In genomic region chr6:56292505-56293181, GRCh38 we compare ENCODE assay signal across 7 cellular contexts. TPM values are rescaled to one million over a fixed set of nuclear protein-coding genes. Genes with fewer than 3 reads are reported as not detected.
DNase-seq lines count a peak whose midpoint lies in the region; ATAC-seq and TF ChIP-seq lines count a peak whose summit lies in the region.

No MANE protein-coding gene starts in this region.

- H3K9me3 ChIP-seq in esophagus muscularis mucosa: no peaks in the 10 kb centered on the region

- in situ Hi-C loops in GM13977 (cut with MboI; ENCODE audit: low pct_unique_long_range_greater_than_20kb, low sequenced_read_pairs, unreplicated experiment): loop anchor here (25.0 kb wide), 1 partner anchor 305 kb away; no protein-coding TSS in a partner anchor

- CTCF ChIA-PET in RWPE1 (lab: Yijun Ruan, JAX): interaction anchor here (0.6 to 1.8 kb wide), 11 partner anchors 14 to 1015 kb away, joined by 3 to 22 read pairs (median 3); no protein-coding TSS in a partner anchor
- CTCF ChIA-PET in activated naive CD4-positive, alpha-beta T cell treated with anti-CD3 and anti-CD28 coated beads, Interleukin-2, amount 10 ng/mL, durations not matched to agents 7 days and 5 days (lab: Charles Lee): interaction anchor here (0.8 to 1.2 kb wide), 3 partner anchors 304 to 1016 kb away, joined by 3 to 4 read pairs (median 3); no protein-coding TSS in a partner anchor

- TF ChIP-seq CTCF in GM13977 (IDR thresholded peaks at IDR 0.05; ENCODE audit: extremely low read depth, insufficient read depth, missing control alignments) (peak; percentile 45), RWPE1 (conservative IDR thresholded peaks at IDR 0.05; ENCODE audit: low read depth) (peak; percentile 59), esophagus muscularis mucosa (IDR thresholded peaks at IDR 0.05) (peak; percentile 56 to 68 (median 60)), neural crest cell (conservative IDR thresholded peaks at IDR 0.05) (peak; percentile 87)

- intact Hi-C loops in esophagus muscularis mucosa (cut with DNase I): loop anchor here (1.0 to 10.0 kb wide), 3 partner anchors 312 to 1018 kb away; no protein-coding TSS in a partner anchor

- H3K9me3 Mint-ChIP-seq in neural crest cell: peaks cover 5% of the 10 kb centered on the region
- no peaks in the 10 kb centered on the region for H3K9me3 Mint-ChIP-seq in activated naive CD4-positive, alpha-beta T cell treated with anti-CD3 and anti-CD28 coated beads, Interleukin-2, amount 10 ng/mL, durations not matched to agents 7 days and 5 days

- H3K4me1 Mint-ChIP-seq in neural crest cell: peaks cover 3% of the 10 kb centered on the region
- no peaks in the 10 kb centered on the region for H3K4me1 Mint-ChIP-seq in activated naive CD4-positive, alpha-beta T cell treated with anti-CD3 and anti-CD28 coated beads, Interleukin-2, amount 10 ng/mL, durations not matched to agents 7 days and 5 days

- H3K4me3 ChIP-seq in esophagus muscularis mucosa: no peak overlapping the region

- no peaks in the 10 kb centered on the region for H3K36me3 ChIP-seq in esophagus muscularis mucosa

- peaks cover 5 to 16% (median 11%) of the 10 kb centered on the region in 4 donors for H3K4me1 ChIP-seq in esophagus muscularis mucosa

- H3K36me3 Mint-ChIP-seq in neural crest cell (ENCODE audit: low read depth): no peaks in the 10 kb centered on the region
- no peaks in the 10 kb centered on the region for H3K36me3 Mint-ChIP-seq in activated naive CD4-positive, alpha-beta T cell treated with anti-CD3 and anti-CD28 coated beads, Interleukin-2, amount 10 ng/mL, durations not matched to agents 7 days and 5 days

- POLR2A ChIA-PET in RWPE1 (lab: Yijun Ruan, JAX; ENCODE audit: low non-redundant PET): no interaction called here

- H3K27me3 Mint-ChIP-seq in neural crest cell (ENCODE audit: low read depth): no peaks in the 10 kb centered on the region
- H3K27me3 Mint-ChIP-seq in activated naive CD4-positive, alpha-beta T cell treated with anti-CD3 and anti-CD28 coated beads, Interleukin-2, amount 10 ng/mL, durations not matched to agents 7 days and 5 days: no peaks in the 10 kb centered on the region

- H3K4me3 Mint-ChIP-seq in neural crest cell: no peak overlapping the region
- no peak overlapping the region for H3K4me3 Mint-ChIP-seq in activated naive CD4-positive, alpha-beta T cell treated with anti-CD3 and anti-CD28 coated beads, Interleukin-2, amount 10 ng/mL, durations not matched to agents 7 days and 5 days

- no peak overlapping the region for H3K27ac Mint-ChIP-seq in neural crest cell (ENCODE audit: unreplicated experiment)
- H3K27ac Mint-ChIP-seq in activated naive CD4-positive, alpha-beta T cell treated with anti-CD3 and anti-CD28 coated beads, Interleukin-2, amount 10 ng/mL, durations not matched to agents 7 days and 5 days: no peak overlapping the region

- H3K27ac ChIP-seq in RWPE1 (no peak overlapping the region), esophagus muscularis mucosa (replicated peaks in 1 of 4) (no peak overlapping the region)

- DNase-seq in GM13977 (ENCODE audit: low spot score) (peak; percentile 6), M059J (ENCODE audit: low read depth) (peak; percentile 80), RWPE1 (ENCODE audit: low spot score) (peak; percentile 55), esophagus muscularis mucosa (ENCODE audit: extremely low spot score) (no peak), neural crest cell (ENCODE audit: low read depth, low spot score) (peak; percentile 42)
- no peak for DNase-seq in activated naive CD4-positive, alpha-beta T cell treated with anti-CD3 and anti-CD28 coated beads, Interleukin-2, amount 10 ng/mL, durations not matched to agents 7 days and 5 days

- H3K27me3 ChIP-seq in esophagus muscularis mucosa: no peaks in the 10 kb centered on the region

- no peak for TF ChIP-seq EP300 in esophagus muscularis mucosa (IDR thresholded peaks at IDR 0.05)

- no peak for ATAC-seq in GM18520 (IDR thresholded peaks at IDR 0.05; ENCODE audit: unreplicated experiment)

- no peak for TF ChIP-seq POLR2A in esophagus muscularis mucosa (IDR thresholded peaks at IDR 0.05; ENCODE audit: low read depth)

- WGBS in esophagus muscularis mucosa: 82% methylated on average over 1 of the region's 1 CpG

RNA-seq across cellular contexts. Expression of gene COL21A1, which starts 45.3 kb away (rescaled TPM):
- 1.4 and 41.5 TPM in 2 replicates for total RNA-seq in M059J (2014; rRNA removed; shearing (Covaris generic))
- total RNA-seq in esophagus muscularis mucosa (10 to 100 TPM in 1 of 4 donors, 1 to 10 TPM in 3; 8.3 to 22.2 (median 9.0) TPM), neural crest cell (not detected in 2 replicates)

Comparison
In these comparisons a context has a peak if more than half of its experiments do, and no peak if none do; other contexts are left out.
1. DNase-seq: peak in GM13977 (single experiment), M059J (single experiment), RWPE1 (single experiment) and neural crest cell (single experiment); none in esophagus muscularis mucosa (single experiment) and activated naive CD4-positive, alpha-beta T cell treated with anti-CD3 and anti-CD28 coated beads, Interleukin-2, amount 10 ng/mL, durations not matched to agents 7 days and 5 days (single experiment).
2. Peak in every context shown above with its lines, with median percentiles within 50 percentile points of each other: CTCF ChIP-seq.